Comparison of ENCODE assay signal across 11 cellular contexts in genomic region chr1:246632584-246633168, GRCh38.
A peak's percentile ranks its signal among the peaks of the same experiment; 100 is the strongest.
DNase-seq lines count a peak whose midpoint lies in the region; ATAC-seq, FAIRE-seq and TF ChIP-seq lines count a peak whose summit lies in the region.
"Had no signal": no experiment of that assay in that cellular context is flagged by ENCODE, and none has a peak within 500 bp of the region (broad histone marks: within the 10 kb centered on the region; RNA-seq: fewer than 3 reads in every experiment).

No MANE protein-coding gene starts in this region.

- no peaks in the 10 kb centered on the region for H3K9me2 ChIP-seq in GM23338 (ENCODE audit: insufficient read depth)

- H3K36me3 Mint-ChIP-seq in GM23338 (ENCODE audit: low read depth), result no peaks in the 10 kb centered on the region; the same call in 2 of the 3 replicates

- H3K4me1 ChIP-seq in GM23338 (ENCODE audit: insufficient read depth) (no peaks in the 10 kb centered on the region), kidney (ENCODE audit: control insufficient read depth in 1 of 2, insufficient read depth in 1 of 2, low read depth in 1 of 2, low read length in 2 of 2) (peaks cover 3 to 5% of the 10 kb centered on the region in 2 donors)

- H2AFZ ChIP-seq in GM23338, result no peak overlapping the region

- H3F3A ChIP-seq in GM23338 (replicated peaks; ENCODE audit: low read depth), result no peaks in the 10 kb centered on the region

- H3K27ac ChIP-seq in GM23338 (ENCODE audit: low read depth) (peak overlapping the region; percentile 45; the same call in 1 of the 2 replicates), kidney (ENCODE audit: low read depth in 2 of 2, low read length in 2 of 2) (peak overlapping the region; percentile 20 to 64)

- H3K36me3 ChIP-seq in GM23338 (ENCODE audit: insufficient read depth), result no peaks in the 10 kb centered on the region
- H3K36me3 ChIP-seq in kidney (ENCODE audit: control insufficient read depth in 1 of 2, insufficient read depth in 2 of 2, low read length in 2 of 2), result peaks cover 4% of the 10 kb centered on the region in 2 donors

- no peaks in the 10 kb centered on the region; the same call in 1 of the 2 replicates for H4K20me1 ChIP-seq in GM23338 (replicated peaks; ENCODE audit: insufficient read depth)

- no peaks in the 10 kb centered on the region for H3K9me3 ChIP-seq in kidney (ENCODE audit: control insufficient read depth in 1 of 2, low read length in 2 of 2)

- no peaks in the 10 kb centered on the region for H3K4me1 Mint-ChIP-seq in GM23338

- intact Hi-C loops in kidney (cut with DNase I), result no loop called here

- no peak for TF ChIP-seq CTCF in GM23338 (conservative IDR thresholded peaks at IDR 0.05; ENCODE audit: low read depth in 2 of 2)
- no peak for TF ChIP-seq CTCF in kidney (IDR thresholded peaks at IDR 0.05; ENCODE audit: borderline replicate concordance, extremely low read depth, insufficient read depth)

- DNase-seq in GM23338 (ENCODE audit: low spot score) (no peak), amniotic epithelial cell (ENCODE audit: low read depth) (peak; percentile 86), kidney (no peak), stromal cell of bone marrow (ENCODE audit: low read depth) (peak; percentile 28), NCI-H345 (lab: John Stamatoyannopoulos, UW) (no peak), iPS-NIHi11 (ENCODE audit: low spot score) (no peak)
- DNase-seq in activated CD4-positive, alpha-beta T cell treated with anti-CD3 and anti-CD28 coated beads for 1 hour, result no peak
- DNase-seq: T-helper 9 cell had no signal

- no peak for ATAC-seq in GM23338
- ATAC-seq in GM21515 (IDR thresholded peaks at IDR 0.05; ENCODE audit: unreplicated experiment), result no peak

- H3K27me3 ChIP-seq in GM23338 (ENCODE audit: insufficient read depth), result no peaks in the 10 kb centered on the region

- no peak overlapping the region for H3K4me3 Mint-ChIP-seq in GM23338
- H3K4me3 Mint-ChIP-seq: activated naive CD4-positive, alpha-beta T cell treated with anti-CD3 and anti-CD28 coated beads, Interleukin-2, amount 50 U/mL, for 24 hours had no signal

- no peaks in the 10 kb centered on the region for H3K79me2 ChIP-seq in GM23338 (replicated peaks; ENCODE audit: insufficient read depth)

- H3K4me3 ChIP-seq in GM23338 (no peak overlapping the region), kidney (ENCODE audit: low read length in 2 of 2) (peak overlapping the region in 1 of 2 donors; percentile 61)

- no peaks in the 10 kb centered on the region for H3K9me3 Mint-ChIP-seq in GM23338
- H3K9me3 Mint-ChIP-seq: activated naive CD4-positive, alpha-beta T cell treated with anti-CD3 and anti-CD28 coated beads, Interleukin-2, amount 50 U/mL, for 24 hours had no signal

- peak overlapping the region; percentile 79 for H3K27ac Mint-ChIP-seq in GM23338
- H3K27ac Mint-ChIP-seq: activated naive CD4-positive, alpha-beta T cell treated with anti-CD3 and anti-CD28 coated beads, Interleukin-2, amount 50 U/mL, for 24 hours had no signal

- FAIRE-seq in kidney (lab: Jason Lieb, UNC), result no peak
- FAIRE-seq: islet of Langerhans had no signal

- no peak overlapping the region for H3K9ac ChIP-seq in kidney (ENCODE audit: low read length in 2 of 2)

- no peak overlapping the region for H3K4me2 ChIP-seq in GM23338

- H3K27me3 Mint-ChIP-seq in GM23338 (ENCODE audit: insufficient read depth, low read depth, poor library complexity), result no peaks in the 10 kb centered on the region
- H3K27me3 Mint-ChIP-seq: activated naive CD4-positive, alpha-beta T cell treated with anti-CD3 and anti-CD28 coated beads, Interleukin-2, amount 50 U/mL, for 24 hours had no signal

TF ChIP-seq in GM23338, 12 proteins besides CTCF, POLR2A, EP300 and RAD21 (continues in another document):
- no peak for TF ChIP-seq EZH2phosphoT487 (IDR thresholded peaks at IDR 0.05; ENCODE audit: unreplicated experiment)
- TF ChIP-seq, protein P1, sequence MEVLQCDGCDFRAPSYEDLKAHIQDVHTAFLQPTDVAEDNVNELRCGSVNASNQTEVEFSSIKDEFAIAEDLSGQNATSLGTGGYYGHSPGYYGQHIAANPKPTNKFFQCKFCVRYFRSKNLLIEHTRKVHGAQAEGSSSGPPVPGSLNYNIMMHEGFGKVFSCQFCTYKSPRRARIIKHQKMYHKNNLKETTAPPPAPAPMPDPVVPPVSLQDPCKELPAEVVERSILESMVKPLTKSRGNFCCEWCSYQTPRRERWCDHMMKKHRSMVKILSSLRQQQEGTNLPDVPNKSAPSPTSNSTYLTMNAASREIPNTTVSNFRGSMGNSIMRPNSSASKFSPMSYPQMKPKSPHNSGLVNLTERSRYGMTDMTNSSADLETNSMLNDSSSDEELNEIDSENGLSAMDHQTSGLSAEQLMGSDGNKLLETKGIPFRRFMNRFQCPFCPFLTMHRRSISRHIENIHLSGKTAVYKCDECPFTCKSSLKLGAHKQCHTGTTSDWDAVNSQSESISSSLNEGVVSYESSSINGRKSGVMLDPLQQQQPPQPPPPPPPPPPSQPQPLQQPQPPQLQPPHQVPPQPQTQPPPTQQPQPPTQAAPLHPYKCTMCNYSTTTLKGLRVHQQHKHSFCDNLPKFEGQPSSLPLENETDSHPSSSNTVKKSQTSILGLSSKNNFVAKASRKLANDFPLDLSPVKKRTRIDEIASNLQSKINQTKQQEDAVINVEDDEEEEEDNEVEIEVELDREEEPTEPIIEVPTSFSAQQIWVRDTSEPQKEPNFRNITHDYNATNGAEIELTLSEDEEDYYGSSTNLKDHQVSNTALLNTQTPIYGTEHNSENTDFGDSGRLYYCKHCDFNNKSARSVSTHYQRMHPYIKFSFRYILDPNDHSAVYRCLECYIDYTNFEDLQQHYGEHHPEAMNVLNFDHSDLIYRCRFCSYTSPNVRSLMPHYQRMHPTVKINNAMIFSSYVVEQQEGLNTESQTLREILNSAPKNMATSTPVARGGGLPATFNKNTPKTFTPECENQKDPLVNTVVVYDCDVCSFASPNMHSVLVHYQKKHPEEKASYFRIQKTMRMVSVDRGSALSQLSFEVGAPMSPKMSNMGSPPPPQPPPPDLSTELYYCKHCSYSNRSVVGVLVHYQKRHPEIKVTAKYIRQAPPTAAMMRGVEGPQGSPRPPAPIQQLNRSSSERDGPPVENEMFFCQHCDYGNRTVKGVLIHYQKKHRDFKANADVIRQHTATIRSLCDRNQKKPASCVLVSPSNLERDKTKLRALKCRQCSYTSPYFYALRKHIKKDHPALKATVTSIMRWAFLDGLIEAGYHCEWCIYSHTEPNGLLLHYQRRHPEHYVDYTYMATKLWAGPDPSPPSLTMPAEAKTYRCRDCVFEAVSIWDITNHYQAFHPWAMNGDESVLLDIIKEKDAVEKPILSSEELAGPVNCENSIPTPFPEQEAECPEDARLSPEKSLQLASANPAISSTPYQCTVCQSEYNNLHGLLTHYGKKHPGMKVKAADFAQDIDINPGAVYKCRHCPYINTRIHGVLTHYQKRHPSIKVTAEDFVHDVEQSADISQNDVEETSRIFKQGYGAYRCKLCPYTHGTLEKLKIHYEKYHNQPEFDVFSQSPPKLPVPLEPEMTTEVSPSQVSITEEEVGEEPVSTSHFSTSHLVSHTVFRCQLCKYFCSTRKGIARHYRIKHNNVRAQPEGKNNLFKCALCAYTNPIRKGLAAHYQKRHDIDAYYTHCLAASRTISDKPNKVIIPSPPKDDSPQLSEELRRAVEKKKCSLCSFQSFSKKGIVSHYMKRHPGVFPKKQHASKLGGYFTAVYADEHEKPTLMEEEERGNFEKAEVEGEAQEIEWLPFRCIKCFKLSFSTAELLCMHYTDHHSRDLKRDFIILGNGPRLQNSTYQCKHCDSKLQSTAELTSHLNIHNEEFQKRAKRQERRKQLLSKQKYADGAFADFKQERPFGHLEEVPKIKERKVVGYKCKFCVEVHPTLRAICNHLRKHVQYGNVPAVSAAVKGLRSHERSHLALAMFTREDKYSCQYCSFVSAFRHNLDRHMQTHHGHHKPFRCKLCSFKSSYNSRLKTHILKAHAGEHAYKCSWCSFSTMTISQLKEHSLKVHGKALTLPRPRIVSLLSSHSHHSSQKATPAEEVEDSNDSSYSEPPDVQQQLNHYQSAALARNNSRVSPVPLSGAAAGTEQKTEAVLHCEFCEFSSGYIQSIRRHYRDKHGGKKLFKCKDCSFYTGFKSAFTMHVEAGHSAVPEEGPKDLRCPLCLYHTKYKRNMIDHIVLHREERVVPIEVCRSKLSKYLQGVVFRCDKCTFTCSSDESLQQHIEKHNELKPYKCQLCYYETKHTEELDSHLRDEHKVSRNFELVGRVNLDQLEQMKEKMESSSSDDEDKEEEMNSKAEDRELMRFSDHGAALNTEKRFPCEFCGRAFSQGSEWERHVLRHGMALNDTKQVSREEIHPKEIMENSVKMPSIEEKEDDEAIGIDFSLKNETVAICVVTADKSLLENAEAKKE (CRISPR knock-in tag; IDR thresholded peaks at IDR 0.05), result no peak
- TF ChIP-seq REST (IDR thresholded peaks at IDR 0.05; ENCODE audit: unreplicated experiment), result no peak
- TF ChIP-seq NANOG (IDR thresholded peaks at IDR 0.05; ENCODE audit: borderline replicate concordance), result no peak
- TF ChIP-seq JUNB (IDR thresholded peaks at IDR 0.05; ENCODE audit: unreplicated experiment), result no peak
- TF ChIP-seq POLR2AphosphoS5 (IDR thresholded peaks at IDR 0.05; ENCODE audit: low read depth), result no peak
- TF ChIP-seq EZH2 (IDR thresholded peaks at IDR 0.05; ENCODE audit: low read depth, unreplicated experiment), result no peak
- no peak for TF ChIP-seq ZNF331 (CRISPR knock-in tag; IDR thresholded peaks at IDR 0.05; ENCODE audit: low read depth)

Comparison
In these comparisons a context has a peak if more than half of its experiments do, and no peak if none do; other contexts are left out.
1. DNase-seq: peak in amniotic epithelial cell (single experiment) and stromal cell of bone marrow (single experiment); none in GM23338 (single experiment), kidney (single experiment), NCI-H345 (single experiment), activated CD4-positive, alpha-beta T cell treated with anti-CD3 and anti-CD28 coated beads for 1 hour (single experiment) and iPS-NIHi11 (single experiment).